Comparison of ENCODE assay signal across 19 cellular contexts in genomic region chr6:328924-329323, GRCh38.
"Had no signal": no experiment of that assay in that cellular context is flagged by ENCODE, and none has a peak within 500 bp of the region (broad histone marks: within the 10 kb centered on the region; RNA-seq: fewer than 3 reads in every experiment).

No MANE protein-coding gene starts in this region.

- H3K4me3 Mint-ChIP-seq: activated T-helper 1 cell treated with anti-CD3 and anti-CD28 coated beads, Interleukin-12 subunit alpha, Interleukin-12 subunit beta, Interleukin-2, Interleukin-4 antibody, amounts not matched to agents 30 ng/mL and 10 ng/mL and 1 ng/mL, durations not matched to agents 14 hours and 24 hours and 36 hours; natural killer cell; T-helper 1 cell treated with Interleukin-12 subunit alpha and Interleukin-12 subunit beta and Interleukin-4 antibody, amounts not matched to agents 30 μg/mL and 1 μg/mL, for 36 hours had no signal

- H2AFZ ChIP-seq: hepatocyte, parathyroid adenoma had no signal

- DNase-seq: activated CD4-positive, alpha-beta T cell treated with anti-CD3 and anti-CD28 coated beads, Interleukin-2, amount 50 U/mL, for 1 hour; activated gamma-delta T cell treated with Interleukin-2 at 50 U/mL for 16 hours; adrenal gland; dermis blood vessel endothelial cell; effector memory CD4-positive, alpha-beta T cell; foreskin fibroblast; natural killer cell; spleen; stimulated activated CD8-positive, alpha-beta memory T cell treated with anti-CD3 and anti-CD28 coated beads, Interleukin-4, amount 100 ng/mL, for 48 hours; stimulated activated naive CD4-positive, alpha-beta T cell treated with Interleukin-2 at 50 U/mL for 16 hours; thyroid gland had no signal

- H3K4me3 ChIP-seq: adrenal gland, hepatocyte, spleen, thyroid gland had no signal

- H3K27ac ChIP-seq: adrenal gland, epithelial cell of prostate, hepatocyte, neutrophil, parathyroid adenoma had no signal

- H3K36me3 Mint-ChIP-seq: activated naive CD4-positive, alpha-beta T cell treated with anti-CD3 and anti-CD28 coated beads, Interleukin-2, amount 50 U/mL, for 72 hours; natural killer cell had no signal

- H3K9me3 Mint-ChIP-seq: activated naive CD4-positive, alpha-beta T cell treated with anti-CD3 and anti-CD28 coated beads, Interleukin-2, amount 50 U/mL, for 72 hours; activated T-helper 1 cell treated with anti-CD3 and anti-CD28 coated beads, Interleukin-12 subunit alpha, Interleukin-12 subunit beta, Interleukin-2, Interleukin-4 antibody, amounts not matched to agents 30 ng/mL and 10 ng/mL and 1 ng/mL, durations not matched to agents 14 hours and 24 hours and 36 hours; natural killer cell; T-helper 1 cell treated with Interleukin-12 subunit alpha and Interleukin-12 subunit beta and Interleukin-4 antibody, amounts not matched to agents 30 μg/mL and 1 μg/mL, for 36 hours had no signal

- FAIRE-seq: bronchial epithelial cell had no signal

- H3K27me3 ChIP-seq: adrenal gland, hepatocyte, neutrophil, spleen, thyroid gland had no signal

- H3K27ac Mint-ChIP-seq: activated naive CD4-positive, alpha-beta T cell treated with anti-CD3 and anti-CD28 coated beads, Interleukin-2, amount 50 U/mL, for 72 hours; activated T-helper 1 cell treated with anti-CD3 and anti-CD28 coated beads, Interleukin-12 subunit alpha, Interleukin-12 subunit beta, Interleukin-2, Interleukin-4 antibody, amounts not matched to agents 30 ng/mL and 10 ng/mL and 1 ng/mL, durations not matched to agents 14 hours and 24 hours and 36 hours; natural killer cell; T-helper 1 cell treated with Interleukin-12 subunit alpha and Interleukin-12 subunit beta and Interleukin-4 antibody, amounts not matched to agents 30 μg/mL and 1 μg/mL, for 36 hours had no signal

- H3K9me3 ChIP-seq: adrenal gland, neutrophil, spleen, thyroid gland had no signal

- H3K36me3 ChIP-seq: adrenal gland, thyroid gland had no signal

- H3K79me2 ChIP-seq: parathyroid adenoma had no signal

- H3K9ac ChIP-seq: parathyroid adenoma had no signal
